ENCODE assay signal across 1 cellular context in genomic region chr4:38177035-38177791, GRCh38.
TF ChIP-seq lines count a peak whose summit lies in the region.

No MANE protein-coding gene starts in this region.

TF ChIP-seq in WTC11, 78 proteins besides CTCF, POLR2A, EP300 and RAD21 (continued from another document):
- TF ChIP-seq, protein P1, sequence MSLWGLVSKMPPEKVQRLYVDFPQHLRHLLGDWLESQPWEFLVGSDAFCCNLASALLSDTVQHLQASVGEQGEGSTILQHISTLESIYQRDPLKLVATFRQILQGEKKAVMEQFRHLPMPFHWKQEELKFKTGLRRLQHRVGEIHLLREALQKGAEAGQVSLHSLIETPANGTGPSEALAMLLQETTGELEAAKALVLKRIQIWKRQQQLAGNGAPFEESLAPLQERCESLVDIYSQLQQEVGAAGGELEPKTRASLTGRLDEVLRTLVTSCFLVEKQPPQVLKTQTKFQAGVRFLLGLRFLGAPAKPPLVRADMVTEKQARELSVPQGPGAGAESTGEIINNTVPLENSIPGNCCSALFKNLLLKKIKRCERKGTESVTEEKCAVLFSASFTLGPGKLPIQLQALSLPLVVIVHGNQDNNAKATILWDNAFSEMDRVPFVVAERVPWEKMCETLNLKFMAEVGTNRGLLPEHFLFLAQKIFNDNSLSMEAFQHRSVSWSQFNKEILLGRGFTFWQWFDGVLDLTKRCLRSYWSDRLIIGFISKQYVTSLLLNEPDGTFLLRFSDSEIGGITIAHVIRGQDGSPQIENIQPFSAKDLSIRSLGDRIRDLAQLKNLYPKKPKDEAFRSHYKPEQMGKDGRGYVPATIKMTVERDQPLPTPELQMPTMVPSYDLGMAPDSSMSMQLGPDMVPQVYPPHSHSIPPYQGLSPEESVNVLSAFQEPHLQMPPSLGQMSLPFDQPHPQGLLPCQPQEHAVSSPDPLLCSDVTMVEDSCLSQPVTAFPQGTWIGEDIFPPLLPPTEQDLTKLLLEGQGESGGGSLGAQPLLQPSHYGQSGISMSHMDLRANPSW (CRISPR knock-in tag; conservative IDR thresholded peaks at IDR 0.05; ENCODE audit: low read depth): no peak
- no peak for TF ChIP-seq CREM (CRISPR knock-in tag; IDR thresholded peaks at IDR 0.05)
